1 cellular context compared by ENCODE assay signal in genomic region chr2:145748927-145749326, GRCh38.
TF ChIP-seq lines count a peak whose summit lies in the region.

No MANE protein-coding gene starts in this region.

TF ChIP-seq in K562, 482 proteins besides CTCF, POLR2A, EP300 and RAD21 (continued from another document and continues in another):
- TF ChIP-seq PATZ1 (CRISPR knock-in tag; IDR thresholded peaks at IDR 0.05; ENCODE audit: borderline replicate concordance): no peak
- 0 out of 2 replicates have a peak, but pooled peaks have one; percentile 47 for TF ChIP-seq MTA1 (IDR thresholded peaks at IDR 0.05; ENCODE audit: borderline replicate concordance)
- TF ChIP-seq DACH1 (IDR thresholded peaks at IDR 0.05; ENCODE audit: partially characterized antibody): peak; percentile 88
- TF ChIP-seq FOXK2 (conservative IDR thresholded peaks at IDR 0.05 in 1 of 2, IDR thresholded peaks at IDR 0.05 in 1 of 2; ENCODE audit: low read depth in 2 of 2): peak; percentile 50 to 61
- peak; percentile 57; the same call in 1 of the 2 replicates for TF ChIP-seq ARID3A (IDR thresholded peaks at IDR 0.05; ENCODE audit: borderline replicate concordance, low read depth, low read length)
- no peak for TF ChIP-seq ZC3H4 (CRISPR knock-in tag; IDR thresholded peaks at IDR 0.05; ENCODE audit: borderline replicate concordance)
- TF ChIP-seq CHD7 (IDR thresholded peaks at IDR 0.05; ENCODE audit: low read depth, low read length): no peak
- TF ChIP-seq PTBP1 (IDR thresholded peaks at IDR 0.05; ENCODE audit: low read depth, low read length): no peak
- TF ChIP-seq SOX6 (IDR thresholded peaks at IDR 0.05): peak; percentile 65; the same call in 1 of the 2 replicates
- TF ChIP-seq RBFOX2 (IDR thresholded peaks at IDR 0.05; ENCODE audit: low read depth, low read length): no peak
- no peak for TF ChIP-seq ZNF165 (CRISPR knock-in tag; IDR thresholded peaks at IDR 0.05; ENCODE audit: borderline replicate concordance)
- TF ChIP-seq RUNX1 (IDR thresholded peaks at IDR 0.05; ENCODE audit: low read depth): no peak
- no peak for TF ChIP-seq NELFE (IDR thresholded peaks at IDR 0.05; ENCODE audit: insufficient read depth, insufficient read length)
- no peak for TF ChIP-seq PHF21A (IDR thresholded peaks at IDR 0.05; ENCODE audit: borderline replicate concordance, low read depth)
- no peak for TF ChIP-seq ZBTB12 (CRISPR knock-in tag; IDR thresholded peaks at IDR 0.05)
- peak; percentile 69 for TF ChIP-seq NCOR1 (IDR thresholded peaks at IDR 0.05)
- no peak for TF ChIP-seq YBX1 (IDR thresholded peaks at IDR 0.05)
- peak; percentile 54; the same call in 1 of the 2 replicates for TF ChIP-seq ZNF766 (CRISPR knock-in tag; conservative IDR thresholded peaks at IDR 0.05)
- TF ChIP-seq PHTF2 (CRISPR knock-in tag; IDR thresholded peaks at IDR 0.05): no peak
- no peak for TF ChIP-seq EWSR1 (IDR thresholded peaks at IDR 0.05; ENCODE audit: borderline replicate concordance, low read depth, partially characterized antibody)
- TF ChIP-seq TEAD4 (IDR thresholded peaks at IDR 0.05; ENCODE audit: low read length): peak; percentile 76
- no peak for TF ChIP-seq TEAD4 (CRISPR knock-in tag; IDR thresholded peaks at IDR 0.05; ENCODE audit: borderline replicate concordance)
- no peak for TF ChIP-seq ZFP36 (IDR thresholded peaks at IDR 0.05; ENCODE audit: low read depth, low read length, partially characterized antibody)
- no peak for TF ChIP-seq OTX1 (CRISPR knock-in tag; IDR thresholded peaks at IDR 0.05)
- peak; percentile 28 for TF ChIP-seq CXXC5 (CRISPR knock-in tag; IDR thresholded peaks at IDR 0.05)
- no peak for TF ChIP-seq ZC3H8 (IDR thresholded peaks at IDR 0.05)
- TF ChIP-seq CBFA2T2 (conservative IDR thresholded peaks at IDR 0.05): peak; percentile 66
- no peak for TF ChIP-seq IRF1 (CRISPR knock-in tag; IDR thresholded peaks at IDR 0.05; ENCODE audit: borderline replicate concordance)
- no peak for TF ChIP-seq YY1 (IDR thresholded peaks at IDR 0.05; ENCODE audit: borderline replicate concordance in 1 of 3, control insufficient read depth in 1 of 3, extremely low read depth in 1 of 3, insufficient read depth in 3 of 3, insufficient read length in 1 of 3, insufficient replicate concordance in 2 of 3, low read depth in 1 of 3, low read length in 2 of 3)
